20 cellular contexts compared by ENCODE assay signal in the genomic region with DNA sequence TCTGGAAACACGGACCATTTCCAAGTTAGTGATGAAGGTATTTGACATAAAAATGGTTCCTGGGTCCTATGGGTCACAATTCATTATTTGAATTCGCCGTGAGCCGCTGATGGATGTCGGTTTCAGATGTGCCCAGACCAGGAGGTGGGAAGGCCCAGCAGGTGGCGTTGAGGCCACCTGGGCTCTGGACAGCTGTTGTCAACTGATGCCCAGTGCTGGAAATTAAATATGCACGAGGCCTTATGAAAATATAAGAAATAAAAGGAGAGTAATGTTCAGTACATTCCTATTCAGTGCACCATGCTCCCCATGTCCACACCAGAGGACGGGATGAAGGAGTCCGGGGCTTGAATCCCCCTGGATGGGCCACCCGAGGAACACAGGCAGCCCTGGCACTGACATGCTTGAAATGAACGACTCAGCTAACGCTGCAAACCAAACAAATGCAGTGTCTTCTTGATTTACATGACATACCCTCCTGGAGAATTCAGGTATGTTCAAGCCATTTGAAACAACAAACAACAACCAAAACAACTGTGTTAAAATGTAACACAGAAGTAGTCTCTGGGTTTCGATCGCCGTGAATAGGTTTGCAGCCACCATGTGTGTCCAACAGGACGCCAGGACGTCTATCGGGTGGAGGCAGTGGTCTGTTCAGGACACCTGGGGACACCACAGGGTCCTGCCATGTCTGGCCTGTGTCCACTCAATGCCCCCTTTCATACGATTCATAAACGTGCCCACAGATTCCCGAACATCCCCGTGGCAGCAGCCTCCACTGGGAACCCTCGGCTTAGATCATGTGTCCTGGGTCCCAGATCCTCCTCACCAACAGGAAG. TPM values are rescaled to one million over a fixed set of nuclear protein-coding genes. Genes with fewer than 3 reads are reported as not detected.
DNase-seq lines count a peak whose midpoint lies in the region; ATAC-seq and TF ChIP-seq lines count a peak whose summit lies in the region.
"Had no signal": no experiment of that assay in that cellular context is flagged by ENCODE, and none has a peak within 500 bp of the region (broad histone marks: within the 10 kb centered on the region; RNA-seq: fewer than 3 reads in every experiment).

No MANE protein-coding gene starts in this region.

- H3K4me1 Mint-ChIP-seq in naive thymus-derived CD8-positive, alpha-beta T cell: peaks cover 8 to 14% (median 11%) of the 10 kb centered on the region in 4 donors

- peaks cover 6% of the 10 kb centered on the region for H3K4me1 ChIP-seq in right cardiac atrium (ENCODE audit: control insufficient read depth, insufficient read depth, low read length)

- ATAC-seq in right cardiac atrium (no peak), left colon (peak; percentile 27)
- no peak for ATAC-seq in naive thymus-derived CD8-positive, alpha-beta T cell

- H3K27ac ChIP-seq in right cardiac atrium (ENCODE audit: low read length): no peak overlapping the region
- H3K27ac ChIP-seq: esophagus squamous epithelium, heart left ventricle had no signal

- intact Hi-C loops in cardiac septum (cut with DNase I): loop anchor here (10.0 kb wide), 1 partner anchor 84 kb away; no protein-coding TSS in a partner anchor
- intact Hi-C loops in right cardiac atrium (cut with DNase I): no loop called here
- intact Hi-C loops in left colon (cut with DNase I, micrococcal nuclease): no loop called here

- peak overlapping the region in 3 of 10 donors; percentile 35 to 71 (median 59) for H3K27ac Mint-ChIP-seq in naive thymus-derived CD8-positive, alpha-beta T cell
- H3K27ac Mint-ChIP-seq: activated CD8-positive, alpha-beta memory T cell treated with anti-CD3 and anti-CD28 coated beads, Interleukin-2, amount 10 ng/mL, durations not matched to agents 7 days and 5 days; T-cell had no signal

- no peak for TF ChIP-seq CTCF in foreskin fibroblast (IDR thresholded peaks at IDR 0.05; ENCODE audit: low read depth, low read length)

- H3K4me3 Mint-ChIP-seq in naive thymus-derived CD8-positive, alpha-beta T cell: peak overlapping the region in 1 of 10 donors; percentile 22
- H3K4me3 Mint-ChIP-seq: activated CD8-positive, alpha-beta memory T cell treated with anti-CD3 and anti-CD28 coated beads, Interleukin-2, amount 10 ng/mL, durations not matched to agents 7 days and 5 days had no signal

- POLR2A ChIA-PET in naive thymus-derived CD8-positive, alpha-beta T cell (lab: Charles Lee): interaction anchor here (0.5 kb wide), 1 partner anchor 120 kb away, joined by 3 read pairs; no protein-coding TSS in a partner anchor

- no peaks in the 10 kb centered on the region for H3K27me3 ChIP-seq in right cardiac atrium (ENCODE audit: control insufficient read depth, insufficient read depth)

- 56% methylated on average over 23 of the region's 23 CpGs for WGBS in right cardiac atrium

- H3K27me3 Mint-ChIP-seq in naive thymus-derived CD8-positive, alpha-beta T cell: no peaks in the 10 kb centered on the region

- peak; percentile 35 for DNase-seq in cardiac septum (ENCODE audit: low spot score)
- no peak for DNase-seq in right cardiac atrium
- peak; percentile 42 for DNase-seq in RPMI8226
- peak in 1 of 2 donors; percentile 56 for DNase-seq in left colon
- DNase-seq in NCI-H2029 (lab: John Stamatoyannopoulos, UW): no peak
- DNase-seq in foreskin fibroblast: no peak
- DNase-seq in naive thymus-derived CD8-positive, alpha-beta T cell: no peak
- no peak for DNase-seq in NCI-H82 (lab: John Stamatoyannopoulos, UW)
- DNase-seq: esophagus squamous epithelium, GF-D8, NCI-H2081 treated with DMSO at 0.1 percent for 48 hours had no signal

- H3K4me3 ChIP-seq in right cardiac atrium (ENCODE audit: low read length) (no peak overlapping the region), foreskin fibroblast (ENCODE audit: low read depth in 1 of 2, low read length in 2 of 2) (no peak overlapping the region)
- H3K4me3 ChIP-seq: esophagus squamous epithelium, heart left ventricle had no signal

- H3K36me3 Mint-ChIP-seq in naive thymus-derived CD8-positive, alpha-beta T cell: no peaks in the 10 kb centered on the region
- H3K36me3 Mint-ChIP-seq: activated CD8-positive, alpha-beta memory T cell treated with anti-CD3 and anti-CD28 coated beads, Interleukin-2, amount 10 ng/mL, durations not matched to agents 7 days and 5 days; T-cell had no signal

- H3K9me3 Mint-ChIP-seq in naive thymus-derived CD8-positive, alpha-beta T cell: no peaks in the 10 kb centered on the region
- H3K9me3 Mint-ChIP-seq: T-cell had no signal

- no peaks in the 10 kb centered on the region for H3K9me3 ChIP-seq in right cardiac atrium (ENCODE audit: control insufficient read depth, low read length)
- H3K9me3 ChIP-seq: Caco-2, esophagus squamous epithelium, heart left ventricle, spleen had no signal

RNA-seq across cellular contexts. Expression of gene TFF3, which starts 6.1 kb away (rescaled TPM):
- total RNA-seq in cardiac septum (4.8 TPM), right cardiac atrium (1 to 10 TPM; 1.2 to 2.2 (median 1.7) TPM), left colon (1,000 to 10,000 TPM; 3,156 to 4,796 TPM)
- polyA plus RNA-seq in right cardiac atrium: 2.6 TPM
- total RNA-seq in naive thymus-derived CD8-positive, alpha-beta T cell: not detected
- polyA plus RNA-seq in naive thymus-derived CD8-positive, alpha-beta T cell: not detected
- total RNA-seq: activated CD8-positive, alpha-beta memory T cell treated with anti-CD3 and anti-CD28 coated beads, Interleukin-2, amount 10 ng/mL, durations not matched to agents 7 days and 5 days had no signal

RNA-seq across cellular contexts. Expression of gene TFF2, which starts 41.7 kb away (rescaled TPM):
- total RNA-seq in cardiac septum (not detected), right cardiac atrium (not detected), left colon (under 1 TPM; 0.87 to 0.98 TPM)
- not detected for polyA plus RNA-seq in right cardiac atrium
- total RNA-seq in naive thymus-derived CD8-positive, alpha-beta T cell: not detected
- not detected for polyA plus RNA-seq in naive thymus-derived CD8-positive, alpha-beta T cell
- total RNA-seq: activated CD8-positive, alpha-beta memory T cell treated with anti-CD3 and anti-CD28 coated beads, Interleukin-2, amount 10 ng/mL, durations not matched to agents 7 days and 5 days; dermis microvascular lymphatic vessel endothelial cell; heart left ventricle; kidney epithelial cell; spleen; urinary bladder had no signal
- polyA plus RNA-seq: heart left ventricle, urinary bladder had no signal

RNA-seq across cellular contexts. Expression of gene TFF1, which starts 57.2 kb away (rescaled TPM):
- total RNA-seq in cardiac septum (not detected), right cardiac atrium (not detected), left colon (100 to 1,000 TPM; 208 to 322 TPM)
- polyA plus RNA-seq in right cardiac atrium: not detected
- not detected for total RNA-seq in naive thymus-derived CD8-positive, alpha-beta T cell
- not detected for polyA plus RNA-seq in naive thymus-derived CD8-positive, alpha-beta T cell
- total RNA-seq: activated CD8-positive, alpha-beta memory T cell treated with anti-CD3 and anti-CD28 coated beads, Interleukin-2, amount 10 ng/mL, durations not matched to agents 7 days and 5 days; dermis microvascular lymphatic vessel endothelial cell; esophagus squamous epithelium; heart left ventricle; kidney epithelial cell; M059J; spleen; urinary bladder had no signal
- polyA plus RNA-seq: heart left ventricle, spleen, urinary bladder had no signal

Comparison
In these comparisons a context has a peak if more than half of its experiments do, and no peak if none do; other contexts are left out.
1. DNase-seq: peak in cardiac septum (single experiment) and RPMI8226 (single experiment); none in right cardiac atrium (0 of 3), NCI-H2029 (single experiment), foreskin fibroblast (0 of 2), naive thymus-derived CD8-positive, alpha-beta T cell (0 of 10) and NCI-H82 (single experiment).
2. RNA of gene TFF3, which starts 6.1 kb away (total RNA-seq): 3,156 to 4,796 TPM in left colon; 4.8 TPM in cardiac septum (single experiment), 1.2 to 2.2 TPM in right cardiac atrium and not detected in naive thymus-derived CD8-positive, alpha-beta T cell; every median in the first group is over 100 times any median in the second.
3. RNA of gene TFF1, which starts 57.2 kb away (total RNA-seq): 208 to 322 TPM in left colon; not detected in cardiac septum (single experiment), not detected in right cardiac atrium and not detected in naive thymus-derived CD8-positive, alpha-beta T cell; every median in the first group is over 100 times any median in the second.